In genomic region chr13:98546402-98546801, GRCh38 we compare ENCODE assay signal across 2 cellular contexts.
TF ChIP-seq lines count a peak whose summit lies in the region.

No MANE protein-coding gene starts in this region.

TF ChIP-seq in HEK293, 187 proteins besides CTCF, POLR2A, EP300 and RAD21:
- no peak for TF ChIP-seq PRDM1 (tag by site-specific recombination; IDR thresholded peaks at IDR 0.05)
- TF ChIP-seq SCRT2 (tag by site-specific recombination; IDR thresholded peaks at IDR 0.05) = 0 out of 2 replicates have a peak, but pooled peaks have one; percentile 22
- no peak for TF ChIP-seq PRDM4 (tag by site-specific recombination; IDR thresholded peaks at IDR 0.05)
- no peak for TF ChIP-seq ZNF169 (tag by site-specific recombination; IDR thresholded peaks at IDR 0.05)
- no peak for TF ChIP-seq ZNF645 (tag by site-specific recombination; IDR thresholded peaks at IDR 0.05)
- TF ChIP-seq ZFP41 (tag by site-specific recombination; IDR thresholded peaks at IDR 0.05; ENCODE audit: borderline replicate concordance) = no peak
- TF ChIP-seq ZFP3 (tag by site-specific recombination; IDR thresholded peaks at IDR 0.05; ENCODE audit: low read depth) = no peak

TF ChIP-seq in K562, 482 proteins besides CTCF, POLR2A, EP300 and RAD21:
- TF ChIP-seq CTBP1 (IDR thresholded peaks at IDR 0.05; ENCODE audit: borderline replicate concordance) (no peak), ZBTB2 (IDR thresholded peaks at IDR 0.05) (no peak), KDM4B (IDR thresholded peaks at IDR 0.05; ENCODE audit: borderline replicate concordance in 2 of 2, low read depth in 1 of 2) (no peak), LEF1 (IDR thresholded peaks at IDR 0.05) (no peak), TEAD4 (IDR thresholded peaks at IDR 0.05; ENCODE audit: low read length) (0 out of 2 replicates have a peak, but pooled peaks have one; percentile 28), TEAD4 (CRISPR knock-in tag; IDR thresholded peaks at IDR 0.05; ENCODE audit: borderline replicate concordance) (no peak), CBFA2T3 (IDR thresholded peaks at IDR 0.05) (peak; percentile 66), ZNF76 (CRISPR knock-in tag; IDR thresholded peaks at IDR 0.05; ENCODE audit: borderline replicate concordance) (no peak), ZBTB33 (CRISPR knock-in tag; IDR thresholded peaks at IDR 0.05) (no peak), SMAD2 (IDR thresholded peaks at IDR 0.05; ENCODE audit: low read depth, low read length) (no peak), MYBL2 (IDR thresholded peaks at IDR 0.05; ENCODE audit: low read depth) (no peak), MYBL2 (CRISPR knock-in tag; IDR thresholded peaks at IDR 0.05; ENCODE audit: borderline replicate concordance) (no peak), CBFA2T2 (conservative IDR thresholded peaks at IDR 0.05) (peak; percentile 58), FOXK2 (conservative IDR thresholded peaks at IDR 0.05 in 1 of 2, IDR thresholded peaks at IDR 0.05 in 1 of 2; ENCODE audit: low read depth in 2 of 2) (no peak), PYGO2 (tag; IDR thresholded peaks at IDR 0.05) (no peak), MEIS2 (IDR thresholded peaks at IDR 0.05; ENCODE audit: partially characterized antibody) (no peak), COPS2 (conservative IDR thresholded peaks at IDR 0.05) (no peak), NR2F6 (CRISPR knock-in tag; IDR thresholded peaks at IDR 0.05) (no peak), PTTG1 (tag; IDR thresholded peaks at IDR 0.05; ENCODE audit: low read depth) (no peak), ZNF449 (CRISPR knock-in tag; IDR thresholded peaks at IDR 0.05) (no peak), JUND (IDR thresholded peaks at IDR 0.05; ENCODE audit: borderline replicate concordance, low read depth, low read length) (0 out of 2 replicates have a peak, but pooled peaks have one; percentile 6), JUND (tag; IDR thresholded peaks at IDR 0.05; ENCODE audit: borderline replicate concordance, low read depth, low read length) (no peak), ID3 (CRISPR knock-in tag; IDR thresholded peaks at IDR 0.05) (no peak), ID3 (tag; IDR thresholded peaks at IDR 0.05) (no peak), TCF3 (CRISPR knock-in tag; IDR thresholded peaks at IDR 0.05) (0 out of 2 replicates have a peak, but pooled peaks have one; percentile 34), HLTF (IDR thresholded peaks at IDR 0.05) (no peak), KDM1A (IDR thresholded peaks at IDR 0.05) (no peak)
- TF ChIP-seq, protein P1, sequence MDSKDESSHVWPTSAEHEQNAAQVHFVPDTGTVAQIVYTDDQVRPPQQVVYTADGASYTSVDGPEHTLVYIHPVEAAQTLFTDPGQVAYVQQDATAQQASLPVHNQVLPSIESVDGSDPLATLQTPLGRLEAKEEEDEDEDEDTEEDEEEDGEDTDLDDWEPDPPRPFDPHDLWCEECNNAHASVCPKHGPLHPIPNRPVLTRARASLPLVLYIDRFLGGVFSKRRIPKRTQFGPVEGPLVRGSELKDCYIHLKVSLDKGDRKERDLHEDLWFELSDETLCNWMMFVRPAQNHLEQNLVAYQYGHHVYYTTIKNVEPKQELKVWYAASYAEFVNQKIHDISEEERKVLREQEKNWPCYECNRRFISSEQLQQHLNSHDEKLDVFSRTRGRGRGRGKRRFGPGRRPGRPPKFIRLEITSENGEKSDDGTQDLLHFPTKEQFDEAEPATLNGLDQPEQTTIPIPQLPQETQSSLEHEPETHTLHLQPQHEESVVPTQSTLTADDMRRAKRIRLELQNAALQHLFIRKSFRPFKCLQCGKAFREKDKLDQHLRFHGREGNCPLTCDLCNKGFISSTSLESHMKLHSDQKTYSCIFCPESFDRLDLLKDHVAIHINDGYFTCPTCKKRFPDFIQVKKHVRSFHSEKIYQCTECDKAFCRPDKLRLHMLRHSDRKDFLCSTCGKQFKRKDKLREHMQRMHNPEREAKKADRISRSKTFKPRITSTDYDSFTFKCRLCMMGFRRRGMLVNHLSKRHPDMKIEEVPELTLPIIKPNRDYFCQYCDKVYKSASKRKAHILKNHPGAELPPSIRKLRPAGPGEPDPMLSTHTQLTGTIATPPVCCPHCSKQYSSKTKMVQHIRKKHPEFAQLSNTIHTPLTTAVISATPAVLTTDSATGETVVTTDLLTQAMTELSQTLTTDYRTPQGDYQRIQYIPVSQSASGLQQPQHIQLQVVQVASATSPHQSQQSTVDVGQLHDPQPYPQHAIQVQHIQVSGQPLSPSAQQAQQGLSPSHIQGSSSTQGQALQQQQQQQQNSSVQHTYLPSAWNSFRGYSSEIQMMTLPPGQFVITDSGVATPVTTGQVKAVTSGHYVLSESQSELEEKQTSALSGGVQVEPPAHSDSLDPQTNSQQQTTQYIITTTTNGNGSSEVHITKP (IDR thresholded peaks at IDR 0.05; ENCODE audit: partially characterized antibody) = no peak
- TF ChIP-seq, protein P2, sequence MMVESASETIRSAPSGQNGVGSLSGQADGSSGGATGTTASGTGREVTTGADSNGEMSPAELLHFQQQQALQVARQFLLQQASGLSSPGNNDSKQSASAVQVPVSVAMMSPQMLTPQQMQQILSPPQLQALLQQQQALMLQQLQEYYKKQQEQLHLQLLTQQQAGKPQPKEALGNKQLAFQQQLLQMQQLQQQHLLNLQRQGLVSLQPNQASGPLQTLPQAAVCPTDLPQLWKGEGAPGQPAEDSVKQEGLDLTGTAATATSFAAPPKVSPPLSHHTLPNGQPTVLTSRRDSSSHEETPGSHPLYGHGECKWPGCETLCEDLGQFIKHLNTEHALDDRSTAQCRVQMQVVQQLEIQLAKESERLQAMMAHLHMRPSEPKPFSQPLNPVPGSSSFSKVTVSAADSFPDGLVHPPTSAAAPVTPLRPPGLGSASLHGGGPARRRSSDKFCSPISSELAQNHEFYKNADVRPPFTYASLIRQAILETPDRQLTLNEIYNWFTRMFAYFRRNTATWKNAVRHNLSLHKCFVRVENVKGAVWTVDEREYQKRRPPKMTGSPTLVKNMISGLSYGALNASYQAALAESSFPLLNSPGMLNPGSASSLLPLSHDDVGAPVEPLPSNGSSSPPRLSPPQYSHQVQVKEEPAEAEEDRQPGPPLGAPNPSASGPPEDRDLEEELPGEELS (CRISPR knock-in tag; IDR thresholded peaks at IDR 0.05; ENCODE audit: borderline replicate concordance) = no peak
